In the genomic region with DNA sequence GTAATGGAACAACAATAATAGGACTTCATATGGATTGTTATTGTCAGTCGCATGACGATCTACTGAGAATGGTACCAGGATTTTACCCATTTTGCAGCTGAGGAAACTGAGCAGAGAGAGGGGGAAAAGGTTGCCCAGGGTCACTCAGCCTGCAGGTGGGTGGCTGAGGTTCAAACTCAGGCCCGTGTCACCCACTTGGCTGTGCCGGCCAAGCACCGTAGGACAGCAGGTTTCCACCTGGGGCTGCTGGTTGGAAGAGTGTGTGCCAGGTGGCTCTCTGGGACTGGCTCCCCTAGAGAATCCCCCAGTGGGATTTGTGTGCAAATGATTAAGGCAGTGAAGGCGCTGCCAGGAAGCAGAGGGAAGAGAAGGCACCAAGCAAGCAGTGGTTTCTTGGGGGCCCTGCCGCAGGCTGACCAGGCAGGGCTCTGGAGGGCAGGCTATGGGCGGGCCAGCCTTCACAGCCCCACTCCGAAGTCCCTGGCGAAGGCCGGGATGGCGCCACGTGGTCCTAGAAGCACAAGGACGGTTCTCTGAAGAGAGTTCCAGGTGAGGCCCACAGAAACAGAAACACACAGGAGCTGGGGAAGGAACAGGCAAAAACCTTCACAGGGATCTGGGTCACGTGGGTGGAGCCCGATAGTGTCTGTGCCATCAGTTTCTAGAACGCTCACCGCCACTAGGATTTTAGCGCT, we compare ENCODE assay signal across 22 cellular contexts.
DNase-seq lines count a peak whose midpoint lies in the region; ATAC-seq and TF ChIP-seq lines count a peak whose summit lies in the region.
"Had no signal": no experiment of that assay in that cellular context is flagged by ENCODE, and none has a peak within 500 bp of the region (broad histone marks: within the 10 kb centered on the region; RNA-seq: fewer than 3 reads in every experiment).

No MANE protein-coding gene starts in this region.

- H3K27ac Mint-ChIP-seq in stimulated activated naive B cell treated with anti-CD40 and anti-IgM and Interleukin-4, amounts not matched to agents 10 μg/mL and 1 μg/mL and 100 μg/mL, for 72 hours = peak overlapping the region; percentile 6
- no peak overlapping the region for H3K27ac Mint-ChIP-seq in activated CD4-positive, alpha-beta T cell treated with anti-CD3 and anti-CD28 coated beads, Interleukin-2, amount 10 ng/mL, durations not matched to agents 7 days and 5 days
- H3K27ac Mint-ChIP-seq: CD8-positive, alpha-beta T cell; GM23338 had no signal

- 92 to 94% (median 93%) methylated on average over 19 of the region's 19 CpGs for WGBS in heart left ventricle, 4 donors

- intact Hi-C loops in heart left ventricle (cut with DNase I) = no loop called here
- intact Hi-C loops in cardiac septum (cut with DNase I) = no loop called here
- intact Hi-C loops in lower lobe of right lung (cut with DNase I) = no loop called here

- H3K4me3 ChIP-seq in heart left ventricle (no peak overlapping the region), RWPE2 (ENCODE audit: severe bottlenecking) (no peak overlapping the region), lower lobe of right lung (no peak overlapping the region)
- H3K4me3 ChIP-seq: GM23338, Peyer's patch had no signal

- no peak for TF ChIP-seq POLR2A in heart left ventricle (IDR thresholded peaks at IDR 0.05)

- H3K9me3 ChIP-seq in heart left ventricle (no peaks in the 10 kb centered on the region), RWPE2 (ENCODE audit: severe bottlenecking) (no peaks in the 10 kb centered on the region), lower lobe of right lung (no peaks in the 10 kb centered on the region)
- H3K9me3 ChIP-seq: Peyer's patch had no signal

- ATAC-seq in heart left ventricle (no peak), RWPE2 (ENCODE audit: low read depth) (no peak), lower lobe of right lung (no peak), GM21576 (IDR thresholded peaks at IDR 0.05; ENCODE audit: unreplicated experiment) (no peak), HG02885 (IDR thresholded peaks at IDR 0.05; ENCODE audit: poor library complexity, unreplicated experiment) (no peak)
- ATAC-seq in stimulated activated naive B cell treated with anti-CD40 and anti-IgM and Interleukin-4, amounts not matched to agents 10 μg/mL and 1 μg/mL and 100 μg/mL, for 72 hours (replicated peaks) = no peak
- ATAC-seq: CD8-positive, alpha-beta T cell; GM23338; HepG2 had no signal

- H3K36me3 ChIP-seq in heart left ventricle = no peaks in the 10 kb centered on the region
- no peaks in the 10 kb centered on the region for H3K36me3 ChIP-seq in RWPE2 (ENCODE audit: low read depth)
- no peaks in the 10 kb centered on the region for H3K36me3 ChIP-seq in lower lobe of right lung
- H3K36me3 ChIP-seq: Peyer's patch had no signal

- H3K4me1 ChIP-seq in heart left ventricle (peaks cover 0 to 36% (median 16%) of the 10 kb centered on the region in 12 donors), RWPE2 (ENCODE audit: insufficient read depth, poor library complexity, severe bottlenecking) (no peaks in the 10 kb centered on the region), lower lobe of right lung (peaks cover 16% of the 10 kb centered on the region)

- POLR2A ChIA-PET in activated CD4-positive, alpha-beta T cell treated with anti-CD3 and anti-CD28 coated beads, Interleukin-2, amount 10 ng/mL, durations not matched to agents 7 days and 5 days (lab: Charles Lee) = no interaction called here

- H3K36me3 Mint-ChIP-seq in stimulated activated naive B cell treated with anti-CD40 and anti-IgM and Interleukin-4, amounts not matched to agents 10 μg/mL and 1 μg/mL and 100 μg/mL, for 72 hours = no peaks in the 10 kb centered on the region
- H3K36me3 Mint-ChIP-seq in activated CD4-positive, alpha-beta T cell treated with anti-CD3 and anti-CD28 coated beads, Interleukin-2, amount 10 ng/mL, durations not matched to agents 7 days and 5 days (ENCODE audit: low read depth) = no peaks in the 10 kb centered on the region
- H3K36me3 Mint-ChIP-seq: CD8-positive, alpha-beta T cell had no signal

- H3K4me3 Mint-ChIP-seq in stimulated activated naive B cell treated with anti-CD40 and anti-IgM and Interleukin-4, amounts not matched to agents 10 μg/mL and 1 μg/mL and 100 μg/mL, for 72 hours = no peak overlapping the region
- no peak overlapping the region for H3K4me3 Mint-ChIP-seq in activated CD4-positive, alpha-beta T cell treated with anti-CD3 and anti-CD28 coated beads, Interleukin-2, amount 10 ng/mL, durations not matched to agents 7 days and 5 days
- H3K4me3 Mint-ChIP-seq: CD8-positive, alpha-beta T cell; GM23338 had no signal

- peak overlapping the region in 8 of 12 donors; percentile 15 to 82 (median 68) for H3K27ac ChIP-seq in heart left ventricle
- H3K27ac ChIP-seq in RWPE2 (ENCODE audit: poor library complexity, severe bottlenecking) = no peak overlapping the region
- H3K27ac ChIP-seq in lower lobe of right lung = peak overlapping the region; percentile 41
- H3K27ac ChIP-seq: 22Rv1, HL-60 had no signal

- no peaks in the 10 kb centered on the region for H3K9me3 Mint-ChIP-seq in stimulated activated naive B cell treated with anti-CD40 and anti-IgM and Interleukin-4, amounts not matched to agents 10 μg/mL and 1 μg/mL and 100 μg/mL, for 72 hours
- no peaks in the 10 kb centered on the region for H3K9me3 Mint-ChIP-seq in activated CD4-positive, alpha-beta T cell treated with anti-CD3 and anti-CD28 coated beads, Interleukin-2, amount 10 ng/mL, durations not matched to agents 7 days and 5 days
- H3K9me3 Mint-ChIP-seq: CD8-positive, alpha-beta T cell; GM23338 had no signal

- H3K27me3 ChIP-seq in heart left ventricle = peaks cover 0 to 15% (median 0%) of the 10 kb centered on the region in 9 donors
- peaks cover 51% of the 10 kb centered on the region for H3K27me3 ChIP-seq in RWPE2 (ENCODE audit: insufficient read depth, poor library complexity, severe bottlenecking)
- H3K27me3 ChIP-seq in lower lobe of right lung (ENCODE audit: low read depth) = no peaks in the 10 kb centered on the region
- H3K27me3 ChIP-seq: Peyer's patch had no signal

- CTCF ChIA-PET in activated CD4-positive, alpha-beta T cell treated with anti-CD3 and anti-CD28 coated beads, Interleukin-2, amount 10 ng/mL, durations not matched to agents 7 days and 5 days (lab: Charles Lee) = interaction anchor here (0.6 kb wide), 1 partner anchor 396 kb away, joined by 3 read pairs; no protein-coding TSS in a partner anchor

- no peak for TF ChIP-seq CTCF in heart left ventricle (IDR thresholded peaks at IDR 0.05)
- TF ChIP-seq CTCF in RWPE2 (IDR thresholded peaks at IDR 0.05; ENCODE audit: poor library complexity, severe bottlenecking) = no peak
- no peak for TF ChIP-seq CTCF in lower lobe of right lung (IDR thresholded peaks at IDR 0.05)

- H3K27me3 Mint-ChIP-seq in stimulated activated naive B cell treated with anti-CD40 and anti-IgM and Interleukin-4, amounts not matched to agents 10 μg/mL and 1 μg/mL and 100 μg/mL, for 72 hours = peaks cover 43 to 70% of the 10 kb centered on the region in 2 donors
- peaks cover 2% of the 10 kb centered on the region for H3K27me3 Mint-ChIP-seq in activated CD4-positive, alpha-beta T cell treated with anti-CD3 and anti-CD28 coated beads, Interleukin-2, amount 10 ng/mL, durations not matched to agents 7 days and 5 days

- no peaks in the 10 kb centered on the region for H3K4me1 Mint-ChIP-seq in stimulated activated naive B cell treated with anti-CD40 and anti-IgM and Interleukin-4, amounts not matched to agents 10 μg/mL and 1 μg/mL and 100 μg/mL, for 72 hours
- no peaks in the 10 kb centered on the region for H3K4me1 Mint-ChIP-seq in activated CD4-positive, alpha-beta T cell treated with anti-CD3 and anti-CD28 coated beads, Interleukin-2, amount 10 ng/mL, durations not matched to agents 7 days and 5 days
- H3K4me1 Mint-ChIP-seq: GM23338 had no signal

- no peak for DNase-seq in heart left ventricle
- no peak for DNase-seq in cardiac septum (ENCODE audit: low spot score)
- DNase-seq in RWPE2 (ENCODE audit: low spot score) = peak; percentile 42
- no peak for DNase-seq in lower lobe of right lung
- DNase-seq in stimulated activated naive B cell treated with anti-CD40 and anti-IgM and Interleukin-4, amounts not matched to agents 10 μg/mL and 1 μg/mL and 100 μg/mL, for 72 hours = no peak
- no peak for DNase-seq in activated CD4-positive, alpha-beta T cell treated with anti-CD3 and anti-CD28 coated beads, Interleukin-2, amount 10 ng/mL, durations not matched to agents 7 days and 5 days
- DNase-seq: ACHN; C1 segment of cervical spinal cord; CD8-positive, alpha-beta T cell; DMS153; HCEC 1CT; KG1; NCI-H1092 treated with DMSO at 0.1 percent for 48 hours; NCI-H1436 treated with DMSO at 0.1 percent for 48 hours; NCI-H1930 had no signal
